ENCODE assay signal across 14 cellular contexts in genomic region chr6:104688283-104688969, GRCh38.
DNase-seq lines count a peak whose midpoint lies in the region; ATAC-seq and TF ChIP-seq lines count a peak whose summit lies in the region.
"Had no signal": no experiment of that assay in that cellular context is flagged by ENCODE, and none has a peak within 500 bp of the region (broad histone marks: within the 10 kb centered on the region; RNA-seq: fewer than 3 reads in every experiment).

No MANE protein-coding gene starts in this region.

- no peak overlapping the region for H3K4me3 Mint-ChIP-seq in activated T-helper 1 cell treated with anti-CD3 and anti-CD28 coated beads, Interleukin-12 subunit alpha, Interleukin-12 subunit beta, Interleukin-2, Interleukin-4 antibody, amounts not matched to agents 30 ng/mL and 10 ng/mL and 1 ng/mL, durations not matched to agents 14 hours and 24 hours and 36 hours

- peak; percentile 76 for ATAC-seq in GM19025 (IDR thresholded peaks at IDR 0.05; ENCODE audit: low read depth, unreplicated experiment)
- ATAC-seq in HG02884 (IDR thresholded peaks at IDR 0.05; ENCODE audit: unreplicated experiment), result peak; percentile 82
- no peak for ATAC-seq in esophagus mucosa
- ATAC-seq in right cardiac atrium, result no peak
- ATAC-seq: gastroesophageal sphincter, Panc1 had no signal

- peaks cover 2% of the 10 kb centered on the region for H3K36me3 Mint-ChIP-seq in activated T-helper 1 cell treated with anti-CD3 and anti-CD28 coated beads, Interleukin-12 subunit alpha, Interleukin-12 subunit beta, Interleukin-2, Interleukin-4 antibody, amounts not matched to agents 30 ng/mL and 10 ng/mL and 1 ng/mL, durations not matched to agents 14 hours and 24 hours and 36 hours (ENCODE audit: low read depth)

- H3K27me3 ChIP-seq in GM06990 (replicated peaks; ENCODE audit: control insufficient read depth, insufficient read depth, low read length), result no peaks in the 10 kb centered on the region
- no peaks in the 10 kb centered on the region for H3K27me3 ChIP-seq in right cardiac atrium (ENCODE audit: control insufficient read depth, insufficient read depth)
- H3K27me3 ChIP-seq: gastroesophageal sphincter had no signal

- H3K4me1 Mint-ChIP-seq in activated T-helper 1 cell treated with anti-CD3 and anti-CD28 coated beads, Interleukin-12 subunit alpha, Interleukin-12 subunit beta, Interleukin-2, Interleukin-4 antibody, amounts not matched to agents 30 ng/mL and 10 ng/mL and 1 ng/mL, durations not matched to agents 14 hours and 24 hours and 36 hours (ENCODE audit: low read depth), result peaks cover 24% of the 10 kb centered on the region

- H3K4me3 ChIP-seq in GM06990 (replicated peaks; ENCODE audit: low read depth, low read length) (no peak overlapping the region), right cardiac atrium (ENCODE audit: low read length) (no peak overlapping the region)
- H3K4me3 ChIP-seq: gastroesophageal sphincter had no signal

- WGBS in right cardiac atrium, result 76% methylated on average over 3 of the region's 3 CpGs

- H3K27ac ChIP-seq in caudate nucleus (ENCODE audit: low read depth, low read length) (no peak overlapping the region), right cardiac atrium (ENCODE audit: low read length) (no peak overlapping the region)
- H3K27ac ChIP-seq: gastroesophageal sphincter had no signal

- TF ChIP-seq CTCF in GM06990 (IDR thresholded peaks at IDR 0.05; ENCODE audit: insufficient read depth, low read length, poor library complexity, severe bottlenecking), result no peak

- no peaks in the 10 kb centered on the region for H3K9me3 ChIP-seq in right cardiac atrium (ENCODE audit: control insufficient read depth, low read length)

- H3K9me3 Mint-ChIP-seq in activated T-helper 1 cell treated with anti-CD3 and anti-CD28 coated beads, Interleukin-12 subunit alpha, Interleukin-12 subunit beta, Interleukin-2, Interleukin-4 antibody, amounts not matched to agents 30 ng/mL and 10 ng/mL and 1 ng/mL, durations not matched to agents 14 hours and 24 hours and 36 hours, result no peaks in the 10 kb centered on the region

- DNase-seq in GM06990 (ENCODE audit: extremely low read depth, insufficient read length), result peak; percentile 13
- DNase-seq in activated T-helper 1 cell treated with anti-CD3 and anti-CD28 coated beads, Interleukin-12 subunit alpha, Interleukin-12 subunit beta, Interleukin-2, Interleukin-4 antibody, amounts not matched to agents 30 ng/mL and 10 ng/mL and 1 ng/mL, durations not matched to agents 14 hours and 24 hours and 36 hours (ENCODE audit: low spot score), result no peak
- no peak for DNase-seq in caudate nucleus (lab: John Stamatoyannopoulos, UW)
- DNase-seq in T-helper 1 cell, result no peak
- DNase-seq in right cardiac atrium, result no peak
- DNase-seq: activated CD8-positive, alpha-beta memory T cell treated with anti-CD3 and anti-CD28 coated beads, Interleukin-2, amount 50 U/mL, for 4 hours; aorta; NCI-H345; stimulated activated CD4-positive, alpha-beta T cell treated with anti-CD3 and anti-CD28 coated beads, Interleukin-12 subunit alpha, Interleukin-12 subunit beta, amount 100 ng/mL, for 4 hours had no signal

- H3K27me3 Mint-ChIP-seq in activated T-helper 1 cell treated with anti-CD3 and anti-CD28 coated beads, Interleukin-12 subunit alpha, Interleukin-12 subunit beta, Interleukin-2, Interleukin-4 antibody, amounts not matched to agents 30 ng/mL and 10 ng/mL and 1 ng/mL, durations not matched to agents 14 hours and 24 hours and 36 hours (ENCODE audit: insufficient read depth), result no peaks in the 10 kb centered on the region

- intact Hi-C loops in activated T-helper 1 cell treated with anti-CD3 and anti-CD28 coated beads, Interleukin-12 subunit alpha, Interleukin-12 subunit beta, Interleukin-2, Interleukin-4 antibody, amounts not matched to agents 30 ng/mL and 10 ng/mL and 1 ng/mL, durations not matched to agents 14 hours and 24 hours and 36 hours (cut with micrococcal nuclease), result loop anchor here (10.0 kb wide), 1 partner anchor 84 kb away; no protein-coding TSS in a partner anchor
- intact Hi-C loops in right cardiac atrium (cut with DNase I), result no loop called here

- no peaks in the 10 kb centered on the region for H3K4me1 ChIP-seq in right cardiac atrium (ENCODE audit: control insufficient read depth, insufficient read depth, low read length)
- H3K4me1 ChIP-seq: gastroesophageal sphincter had no signal

- no peaks in the 10 kb centered on the region for H3K36me3 ChIP-seq in GM06990 (ENCODE audit: control insufficient read depth, insufficient read depth, low read length)
- H3K36me3 ChIP-seq: gastroesophageal sphincter had no signal

- H3K27ac Mint-ChIP-seq in activated T-helper 1 cell treated with anti-CD3 and anti-CD28 coated beads, Interleukin-12 subunit alpha, Interleukin-12 subunit beta, Interleukin-2, Interleukin-4 antibody, amounts not matched to agents 30 ng/mL and 10 ng/mL and 1 ng/mL, durations not matched to agents 14 hours and 24 hours and 36 hours, result peak overlapping the region; percentile 10

Comparison
In these comparisons a context has a peak if more than half of its experiments do, and no peak if none do; other contexts are left out.
1. ATAC-seq: peak in GM19025 (single experiment) and HG02884 (single experiment); none in esophagus mucosa (single experiment) and right cardiac atrium (0 of 2).